23 cellular contexts compared by ENCODE assay signal in the genomic region with DNA sequence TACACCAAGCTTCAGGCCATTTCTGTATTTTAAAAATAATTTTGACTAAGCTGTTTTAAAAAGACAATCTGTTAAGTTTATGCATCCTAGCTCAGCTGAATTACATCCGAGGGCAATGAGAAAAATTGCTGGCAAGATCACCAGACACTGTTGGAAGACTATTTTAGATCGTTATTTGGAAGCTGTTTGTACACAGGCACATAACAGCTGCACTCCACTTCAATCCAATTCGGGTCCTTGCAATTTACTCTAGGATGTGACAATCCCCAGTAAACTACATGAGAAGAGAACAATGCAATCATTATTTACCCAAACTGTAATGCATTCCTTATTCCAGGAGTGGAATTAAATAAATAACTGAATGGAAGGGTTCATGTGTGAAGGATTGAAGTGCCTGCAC.
"Had no signal": no experiment of that assay in that cellular context is flagged by ENCODE, and none has a peak within 500 bp of the region (broad histone marks: within the 10 kb centered on the region; RNA-seq: fewer than 3 reads in every experiment).

No MANE protein-coding gene starts in this region.

- H3K4me1 ChIP-seq: breast epithelium, heart right ventricle, left lung, lower lobe of right lung, thyroid gland, upper lobe of right lung had no signal

- H3K9me3 ChIP-seq: breast epithelium, heart right ventricle, left lung, lower lobe of right lung, thyroid gland, upper lobe of right lung had no signal

- H3K4me3 ChIP-seq: breast epithelium, heart right ventricle, left lung, lower lobe of right lung, thyroid gland, upper lobe of right lung had no signal

- H3K36me3 ChIP-seq: breast epithelium, heart right ventricle, left lung, lower lobe of right lung, thyroid gland, upper lobe of right lung had no signal

- DNase-seq: activated B cell treated with CpG ODN at 0.5 μM for 24 hours; activated CD4-positive, alpha-beta T cell treated with anti-CD3 and anti-CD28 coated beads, Interleukin-2, amount 50 U/mL, for 1 hour; activated CD8-positive, alpha-beta T cell treated with anti-CD3 and anti-CD28 coated beads for 36 hours; activated naive CD4-positive, alpha-beta T cell; activated T-cell treated with anti-CD3 and anti-CD28 coated beads, Interleukin-2, amount 50 U/mL, for 4 hours; central memory CD4-positive, alpha-beta T cell; heart right ventricle; kidney glomerular epithelial cell; left lung; lower lobe of right lung; mesendoderm; retina; small intestine; stimulated activated CD4-positive, alpha-beta T cell treated with anti-CD3 and anti-CD28 coated beads, Interleukin-4, amount 100 ng/mL, for 24 hours; stimulated activated CD8-positive, alpha-beta memory T cell treated with anti-CD3 and anti-CD28 coated beads, Interleukin-4, amount 100 ng/mL, for 48 hours; stimulated activated naive CD8-positive, alpha-beta T cell treated with anti-CD3 and anti-CD28 coated beads, Interleukin-15, amount 100 ng/mL, for 72 hours; substantia nigra; thyroid gland; upper lobe of right lung had no signal

- ATAC-seq: activated CD8-positive, alpha-beta T cell treated with anti-CD3 and anti-CD28 coated beads for 36 hours; activated naive CD4-positive, alpha-beta T cell treated with anti-CD3 and anti-CD28 coated beads, Interleukin-2, amount 50 U/mL, for 72 hours; activated T-cell treated with anti-CD3 and anti-CD28 coated beads, Interleukin-2, amount 50 U/mL, for 4 hours; heart right ventricle; left lung; lower lobe of right lung; sciatic nerve; stimulated activated memory B cell treated with anti-CD40 and anti-IgM and Interleukin-4, amounts not matched to agents 10 μg/mL and 1 μg/mL and 100 μg/mL, for 72 hours; stimulated activated naive CD8-positive, alpha-beta T cell treated with anti-CD3 and anti-CD28 coated beads, Interleukin-15, amount 100 ng/mL, for 72 hours; upper lobe of right lung had no signal

- H3K27me3 ChIP-seq: breast epithelium, heart right ventricle, left lung, thyroid gland, upper lobe of right lung had no signal

- H3K27ac ChIP-seq: breast epithelium, heart right ventricle, left lung, lower lobe of right lung, thyroid gland, upper lobe of right lung had no signal
